Comparison of ENCODE assay signal across 9 cellular contexts in the genomic region with DNA sequence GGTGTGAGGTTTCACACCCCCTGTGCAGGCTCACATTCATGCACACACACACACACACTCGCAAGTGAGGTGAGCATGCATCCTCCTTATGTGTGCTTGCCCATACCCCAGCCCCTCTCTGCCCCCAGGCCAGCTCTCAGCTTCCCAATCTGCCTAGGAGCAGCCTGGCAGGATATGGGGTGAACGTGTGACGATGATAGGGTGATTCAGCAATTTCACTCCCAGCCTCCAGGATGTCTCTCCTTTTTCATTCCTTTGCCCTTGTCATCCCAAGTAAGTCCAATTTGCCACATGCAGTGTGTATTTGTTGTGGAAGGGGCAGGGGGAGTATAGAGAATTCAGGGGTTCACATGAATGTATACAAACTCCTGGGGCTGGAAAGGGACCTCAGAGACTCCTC.
"Had no signal": no experiment of that assay in that cellular context is flagged by ENCODE, and none has a peak within 500 bp of the region (broad histone marks: within the 10 kb centered on the region; RNA-seq: fewer than 3 reads in every experiment).

No MANE protein-coding gene starts in this region.

- H3K4me3 ChIP-seq: GM23248 had no signal

- H3K27ac ChIP-seq: GM23248, KMS-11 had no signal

- H2AFZ ChIP-seq: GM23248 had no signal

- DNase-seq: GM23248, GOT3, H9, HCEC 1CT, IMR-90, KBM-7 had no signal

- H3K9ac ChIP-seq: GM23248, KMS-11 had no signal

- H3K4me2 ChIP-seq: KMS-11 had no signal

- FAIRE-seq: H54, HTR-8/SVneo had no signal
